19 cellular contexts compared by ENCODE assay signal in genomic region chr2:75035444-75036353, GRCh38.
A peak's percentile ranks its signal among the peaks of the same experiment; 100 is the strongest.
DNase-seq lines count a peak whose midpoint lies in the region; ATAC-seq and TF ChIP-seq lines count a peak whose summit lies in the region.
"Had no signal": no experiment of that assay in that cellular context is flagged by ENCODE, and none has a peak within 500 bp of the region (broad histone marks: within the 10 kb centered on the region; RNA-seq: fewer than 3 reads in every experiment).

No MANE protein-coding gene starts in this region.

- H3K36me3 ChIP-seq in upper lobe of right lung, result no peaks in the 10 kb centered on the region
- H3K36me3 ChIP-seq: MG63, SJCRH30 had no signal

- DNase-seq in NOMO-1 (lab: John Stamatoyannopoulos, UW; ENCODE audit: unreplicated experiment in 2 of 2) (peak; percentile 7 to 47), NOMO-1 treated with dmso at 0.1 percent for 144 hours (lab: John Stamatoyannopoulos, UW; ENCODE audit: unreplicated experiment) (no peak), right cardiac atrium (no peak), upper lobe of right lung (no peak)
- DNase-seq in activated CD4-positive, alpha-beta T cell treated with anti-CD3 and anti-CD28 coated beads, Interleukin-2, amount 50 U/mL, for 48 hours, result no peak
- DNase-seq: activated naive CD4-positive, alpha-beta T cell; COR-L47; effector memory CD8-positive, alpha-beta T cell; head of caudate nucleus; MG63; NCI-H82; SJCRH30; stimulated activated naive CD4-positive, alpha-beta T cell treated with Interleukin-2 at 50 U/mL for 16 hours had no signal

- H3K27me3 ChIP-seq in right cardiac atrium (ENCODE audit: control insufficient read depth, insufficient read depth), result no peaks in the 10 kb centered on the region
- H3K27me3 ChIP-seq in upper lobe of right lung, result no peaks in the 10 kb centered on the region
- H3K27me3 ChIP-seq: MG63, SJCRH30 had no signal

- no peak overlapping the region for H3K4me3 ChIP-seq in right cardiac atrium (ENCODE audit: low read length)
- H3K4me3 ChIP-seq in upper lobe of right lung, result no peak overlapping the region
- H3K4me3 ChIP-seq: lung, MG63, SJCRH30, skin epidermis had no signal

- H3K27ac ChIP-seq in VCaP (peak overlapping the region; percentile 68), right cardiac atrium (ENCODE audit: low read length) (peak overlapping the region; percentile 72), upper lobe of right lung (peak overlapping the region; percentile 33)
- H3K27ac ChIP-seq: 22Rv1, SJCRH30 had no signal

- TF ChIP-seq CTCF in VCaP (conservative IDR thresholded peaks at IDR 0.05) (no peak), upper lobe of right lung (IDR thresholded peaks at IDR 0.05) (no peak)

- H3K4me1 ChIP-seq in right cardiac atrium (ENCODE audit: control insufficient read depth, insufficient read depth, low read length) (peaks cover 2% of the 10 kb centered on the region), upper lobe of right lung (peaks cover 13% of the 10 kb centered on the region)
- H3K4me1 ChIP-seq: SJCRH30 had no signal

- WGBS in right cardiac atrium, result 49% methylated on average over 3 of the region's 3 CpGs

- no peaks in the 10 kb centered on the region for H3K9me3 ChIP-seq in right cardiac atrium (ENCODE audit: control insufficient read depth, low read length)
- no peaks in the 10 kb centered on the region for H3K9me3 ChIP-seq in upper lobe of right lung
- H3K9me3 ChIP-seq: MG63, SJCRH30 had no signal

- ATAC-seq in right cardiac atrium (peak; percentile 77 to 81), upper lobe of right lung (peak; percentile 35), GM21723 (IDR thresholded peaks at IDR 0.05; ENCODE audit: unreplicated experiment) (no peak), GM18520 (IDR thresholded peaks at IDR 0.05; ENCODE audit: unreplicated experiment) (no peak)
- ATAC-seq: effector memory CD8-positive, alpha-beta T cell had no signal

- intact Hi-C loops in right cardiac atrium (cut with DNase I), result no loop called here
- intact Hi-C loops in upper lobe of right lung (cut with DNase I), result no loop called here

Comparison
In these comparisons a context has a peak if more than half of its experiments do, and no peak if none do; other contexts are left out.
1. DNase-seq: peak in NOMO-1 (2 of 2); none in NOMO-1 treated with dmso at 0.1 percent for 144 hours (single experiment), right cardiac atrium (0 of 3), upper lobe of right lung (single experiment) and activated CD4-positive, alpha-beta T cell treated with anti-CD3 and anti-CD28 coated beads, Interleukin-2, amount 50 U/mL, for 48 hours (0 of 2).
2. ATAC-seq: peak in right cardiac atrium (2 of 2) and upper lobe of right lung (single experiment); none in GM21723 (single experiment) and GM18520 (single experiment).
3. Peak in every context shown above with its lines, with median percentiles within 50 percentile points of each other: H3K27ac ChIP-seq.